ENCODE assay signal across 8 cellular contexts in the genomic region with DNA sequence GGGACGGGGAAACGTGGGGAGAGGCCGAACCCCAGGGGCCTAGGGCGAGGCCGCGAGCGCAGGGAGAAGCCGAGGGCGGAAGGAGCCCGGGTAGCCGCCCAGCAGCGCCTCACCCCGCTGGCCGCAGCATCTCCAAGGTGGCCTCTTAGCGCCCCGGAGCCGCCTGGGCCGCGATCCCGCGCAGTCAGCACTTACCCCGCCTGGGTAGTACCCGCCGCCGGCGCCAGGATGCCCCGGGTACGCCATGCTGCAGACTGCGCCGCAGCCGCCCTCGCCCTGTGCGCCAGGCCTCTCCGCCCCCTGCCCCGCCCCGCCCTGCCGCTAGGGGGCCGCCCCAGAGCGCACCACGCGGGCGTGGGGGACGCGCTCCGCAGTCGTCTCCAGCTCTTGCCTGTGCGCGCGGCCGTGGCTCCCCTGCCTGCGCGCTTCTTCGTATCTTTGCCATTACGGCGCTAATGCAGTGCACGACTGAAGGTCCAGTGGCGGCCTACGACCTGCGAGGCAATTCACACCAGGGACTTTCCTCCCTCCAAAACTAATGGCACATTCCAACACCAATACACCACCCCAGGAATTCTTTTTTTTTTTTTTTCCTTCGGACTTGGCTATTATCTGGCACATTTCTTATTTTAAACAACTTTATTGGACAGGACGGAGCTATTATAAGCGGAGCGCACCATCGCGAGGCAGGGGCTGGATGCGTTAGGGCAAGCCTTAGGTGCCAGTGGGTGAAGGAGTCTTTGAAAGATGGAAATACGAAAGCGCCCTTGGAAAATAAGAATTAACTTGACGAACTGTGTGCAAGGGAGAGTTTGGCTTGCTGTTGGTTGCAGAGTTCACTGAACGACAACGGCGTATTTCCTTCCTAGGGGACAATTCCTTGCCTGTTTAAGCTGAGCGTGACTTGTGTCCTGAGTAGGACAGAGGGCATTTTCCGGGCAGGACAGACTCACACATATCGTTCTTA. TPM values are rescaled to one million over a fixed set of nuclear protein-coding genes. Genes with fewer than 3 reads are reported as not detected.
DNase-seq lines count a peak whose midpoint lies in the region; TF ChIP-seq lines count a peak whose summit lies in the region.

A gene with protein sequence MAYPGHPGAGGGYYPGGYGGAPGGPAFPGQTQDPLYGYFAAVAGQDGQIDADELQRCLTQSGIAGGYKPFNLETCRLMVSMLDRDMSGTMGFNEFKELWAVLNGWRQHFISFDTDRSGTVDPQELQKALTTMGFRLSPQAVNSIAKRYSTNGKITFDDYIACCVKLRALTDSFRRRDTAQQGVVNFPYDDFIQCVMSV (minus strand): TSS at position 258 of the 967 bp plus-strand sequence. CDS start 12 bp downstream, at position 246.

- peaks cover 23% of the 10 kb centered on the region for H3K4me1 Mint-ChIP-seq in Calu3 (ENCODE audit: low read depth, unreplicated experiment)

- peak; percentile 92 for TF ChIP-seq CTCF in Calu3 (IDR thresholded peaks at IDR 0.05; ENCODE audit: unreplicated experiment)
- TF ChIP-seq CTCF in GM20000 (IDR thresholded peaks at IDR 0.05; ENCODE audit: extremely low read depth, missing control alignments) = peak; percentile 32

- CTCF ChIA-PET in Calu3 (lab: Charles Lee) = interaction anchor here (1.1 kb wide), 2 partner anchors 23 to 59 kb away, joined by 3 to 6 read pairs; no protein-coding TSS in a partner anchor

- intact Hi-C loops in Calu3 (cut with micrococcal nuclease; ENCODE audit: unreplicated experiment) = no loop called here

- BruUV-seq in Calu3 (replicated peaks; lab: Mats Ljungman, UMichigan) = TSS peak; percentile 46

- peaks cover 37% of the 10 kb centered on the region for H3K36me3 Mint-ChIP-seq in Calu3 (ENCODE audit: insufficient read depth, unreplicated experiment)

- no peaks in the 10 kb centered on the region for H3K27me3 Mint-ChIP-seq in Calu3 (ENCODE audit: unreplicated experiment)

- peak within 1 kb of the TSS; percentile 94 for H3K27ac Mint-ChIP-seq in Calu3 (ENCODE audit: unreplicated experiment)

- H3K4me3 Mint-ChIP-seq in Calu3 (ENCODE audit: low read depth, unreplicated experiment) = peak within 1 kb of the TSS; percentile 91

- in situ Hi-C loops in endometrial microvascular endothelial cells (cut with HindIII; ENCODE audit: inconsistent ontology term, low pct_unique_long_range_greater_than_20kb, low sequenced_read_pairs) = no loop called here

- H3K9me3 Mint-ChIP-seq in Calu3 (ENCODE audit: low read depth, unreplicated experiment) = no peaks in the 10 kb centered on the region

- DNase-seq in Calu3 (peak; percentile 90), GM20000 (ENCODE audit: low spot score) (peak; percentile 89), HS-5 (ENCODE audit: low read depth) (peak; percentile 90), NOMO-1 treated with DMSO at 0.1 percent for 48 hours (lab: John Stamatoyannopoulos, UW; ENCODE audit: unreplicated experiment) (peak; percentile 98), midbrain (lab: John Stamatoyannopoulos, UW) (peak; percentile 91)
- DNase-seq in activated CD8-positive, alpha-beta memory T cell treated with anti-CD3 and anti-CD28 coated beads, Interleukin-2, amount 50 U/mL, for 1 hour (ENCODE audit: extremely low read depth) = peak; percentile 65
- DNase-seq in stimulated activated CD8-positive, alpha-beta memory T cell treated with anti-CD3 and anti-CD28 coated beads, Interleukin-2, amount 100 ng/mL, for 1 hour (ENCODE audit: low read depth in 2 of 2) = peak; percentile 77 to 85

RNA-seq across cellular contexts. Expression of the gene that starts here (rescaled TPM):
- total RNA-seq in Calu3 (2022) (148 and 173 TPM in 2 replicates), endometrial microvascular endothelial cells (ENCODE audit: inconsistent ontology term) (157 TPM)

Comparison
In these comparisons a context has a peak if more than half of its experiments do, and no peak if none do; other contexts are left out.
1. Peak in every context shown above with its lines: DNase-seq.